20 cellular contexts compared by ENCODE assay signal in genomic region chr18:40215981-40216380, GRCh38.
"Had no signal": no experiment of that assay in that cellular context is flagged by ENCODE, and none has a peak within 500 bp of the region (broad histone marks: within the 10 kb centered on the region; RNA-seq: fewer than 3 reads in every experiment).

No MANE protein-coding gene starts in this region.

- H3K9me3 ChIP-seq: neutrophil, pancreas, psoas muscle, right atrium auricular region, tibial artery had no signal

- H3K27ac ChIP-seq: brain microvascular endothelial cell, neutrophil, pancreas, psoas muscle, right atrium auricular region, tibial artery had no signal

- H3K27me3 ChIP-seq: brain microvascular endothelial cell, neutrophil, pancreas, right atrium auricular region, tibial artery had no signal

- H3K4me1 Mint-ChIP-seq: activated T-helper 17 cell treated with anti-CD3 and anti-CD28 coated beads, Interleukin-2, amount 50 U/mL, for 72 hours; central memory CD8-positive, alpha-beta T cell; mesothelial cell of epicardium; natural killer cell had no signal

- DNase-seq: activated CD4-positive, alpha-beta T cell treated with anti-CD3 and anti-CD28 coated beads for 1 hour; activated CD4-positive, alpha-beta T cell treated with anti-CD3 and anti-CD28 coated beads, Interleukin-2, amount 50 U/mL, for 1 hour; activated T-cell treated with anti-CD3 and anti-CD28 coated beads, Interleukin-2, amount 50 U/mL, for 1 hour; aorta; brain microvascular endothelial cell; effector memory CD4-positive, alpha-beta T cell; natural killer cell; pancreas; psoas muscle; T-helper 9 cell; tibial artery had no signal

- H3K27me3 Mint-ChIP-seq: activated T-helper 17 cell treated with anti-CD3 and anti-CD28 coated beads, Interleukin-2, amount 50 U/mL, for 72 hours; central memory CD8-positive, alpha-beta T cell; stimulated activated naive CD8-positive, alpha-beta T cell treated with anti-CD3 and anti-CD28 coated beads, Interleukin-15, Interleukin-2, amounts not matched to agents 100 ng/mL and 50 ng/mL, for 24 hours had no signal

- ATAC-seq: activated naive CD4-positive, alpha-beta T cell treated with anti-CD3 and anti-CD28 coated beads, Interleukin-2, amount 50 U/mL, for 72 hours; activated T-helper 17 cell treated with anti-CD3 and anti-CD28 coated beads, Interleukin-2, amount 50 U/mL, for 72 hours; left lobe of liver; natural killer cell; pancreas; psoas muscle had no signal

- H3K27ac Mint-ChIP-seq: activated naive CD4-positive, alpha-beta T cell treated with anti-CD3 and anti-CD28 coated beads, Interleukin-2, amount 50 U/mL, for 72 hours; activated T-helper 17 cell treated with anti-CD3 and anti-CD28 coated beads, Interleukin-2, amount 50 U/mL, for 72 hours; mesothelial cell of epicardium; natural killer cell; stimulated activated naive CD8-positive, alpha-beta T cell treated with anti-CD3 and anti-CD28 coated beads, Interleukin-15, Interleukin-2, amounts not matched to agents 100 ng/mL and 50 ng/mL, for 24 hours had no signal

- H3K4me3 ChIP-seq: lung, pancreas, psoas muscle, right atrium auricular region, tibial artery had no signal

- H3K4me3 Mint-ChIP-seq: activated T-helper 17 cell treated with anti-CD3 and anti-CD28 coated beads, Interleukin-2, amount 50 U/mL, for 72 hours; central memory CD8-positive, alpha-beta T cell; mesothelial cell of epicardium; natural killer cell; stimulated activated naive CD8-positive, alpha-beta T cell treated with anti-CD3 and anti-CD28 coated beads, Interleukin-15, Interleukin-2, amounts not matched to agents 100 ng/mL and 50 ng/mL, for 24 hours had no signal

- H3K4me1 ChIP-seq: pancreas, psoas muscle, right atrium auricular region, tibial artery had no signal

- H3K36me3 ChIP-seq: brain microvascular endothelial cell, neutrophil, pancreas, right atrium auricular region, tibial artery had no signal

- H3K36me3 Mint-ChIP-seq: mesothelial cell of epicardium, natural killer cell had no signal
